20 cellular contexts compared by ENCODE assay signal in genomic region chr3:194007598-194008337, GRCh38.
A peak's percentile ranks its signal among the peaks of the same experiment; 100 is the strongest.
DNase-seq lines count a peak whose midpoint lies in the region; ATAC-seq and TF ChIP-seq lines count a peak whose summit lies in the region.
"Had no signal": no experiment of that assay in that cellular context is flagged by ENCODE, and none has a peak within 500 bp of the region (broad histone marks: within the 10 kb centered on the region; RNA-seq: fewer than 3 reads in every experiment).

No MANE protein-coding gene starts in this region.

- H3K4ac ChIP-seq in mesenchymal stem cell (ENCODE audit: low read depth in 1 of 2, low read length in 2 of 2), result no peak overlapping the region

- no peak overlapping the region for H3K18ac ChIP-seq in mesenchymal stem cell (ENCODE audit: low read depth in 1 of 2, low read length in 2 of 2)

- no peak overlapping the region for H3K4me2 ChIP-seq in mesenchymal stem cell (ENCODE audit: low read length, poor library complexity, severe bottlenecking)
- H3K4me2 ChIP-seq: KMS-11, PC-9 had no signal

- H4K8ac ChIP-seq in mesenchymal stem cell (ENCODE audit: low read length), result no peak overlapping the region

- DNase-seq in NCI-H1092 treated with DMSO at 0.1 percent for 48 hours (lab: John Stamatoyannopoulos, UW) (peak; percentile 11), NCI-H1092 (lab: John Stamatoyannopoulos, UW) (no peak), NCI-H187 treated with DMSO at 0.1 percent for 48 hours (lab: John Stamatoyannopoulos, UW) (peak; percentile 87), OCI-M1 (lab: John Stamatoyannopoulos, UW) (peak; percentile 4), mesenchymal stem cell (no peak), HFFc6 (no peak), iPS-NIHi11 (ENCODE audit: low spot score) (no peak)
- DNase-seq in activated CD4-positive, alpha-beta T cell treated with anti-CD3 and anti-CD28 coated beads for 36 hours, result no peak
- DNase-seq: CD8-positive, alpha-beta T cell; GF-D8; GM23248; NCI-H1105 treated with DMSO at 0.1 percent for 48 hours; NCI-H2029; NCI-H526 treated with DMSO at 0.1 percent for 48 hours; PC-9 had no signal

- H3K4me1 Mint-ChIP-seq in HFFc6 (ENCODE audit: low read depth), result peaks cover 13% of the 10 kb centered on the region
- H3K4me1 Mint-ChIP-seq in activated CD4-positive, alpha-beta T cell treated with anti-CD3 and anti-CD28 coated beads for 36 hours, result peaks cover 7% of the 10 kb centered on the region

- H2BK12ac ChIP-seq in mesenchymal stem cell (ENCODE audit: low read length in 2 of 2), result no peak overlapping the region

- H2BK120ac ChIP-seq in mesenchymal stem cell (ENCODE audit: low read depth, low read length), result no peak overlapping the region

- peaks cover 14% of the 10 kb centered on the region for H3K4me1 ChIP-seq in mesenchymal stem cell (ENCODE audit: control insufficient read depth, insufficient read depth, low read depth, low read length)

- H3K4me3 ChIP-seq in mesenchymal stem cell (ENCODE audit: insufficient read depth in 1 of 2, low read depth in 1 of 2, low read length in 2 of 2), result no peak overlapping the region
- H3K4me3 ChIP-seq: GM23248, PC-9, SJSA1 had no signal

- WGBS in mesenchymal stem cell, result 88% methylated on average over 10 of the region's 13 CpGs

- H3K27me3 Mint-ChIP-seq in HFFc6 (ENCODE audit: insufficient read depth), result peaks cover 12% of the 10 kb centered on the region
- H3K27me3 Mint-ChIP-seq in activated CD4-positive, alpha-beta T cell treated with anti-CD3 and anti-CD28 coated beads for 36 hours, result peaks cover 10% of the 10 kb centered on the region

- peak overlapping the region; percentile 4 for H4K91ac ChIP-seq in mesenchymal stem cell (ENCODE audit: low read length)

- no peak for ATAC-seq in activated CD4-positive, alpha-beta T cell treated with anti-CD3 and anti-CD28 coated beads for 36 hours
- ATAC-seq: CD8-positive, alpha-beta T cell; HCT116; HepG2 had no signal

- H3K27me3 ChIP-seq in mesenchymal stem cell (ENCODE audit: control insufficient read depth in 1 of 2, insufficient read depth in 1 of 2, low read length in 2 of 2), result peaks cover 9 to 62% of the 10 kb centered on the region in 2 experiments
- H3K27me3 ChIP-seq: SJSA1 had no signal

- H3K9me3 ChIP-seq in mesenchymal stem cell (ENCODE audit: control insufficient read depth, low read length), result no peaks in the 10 kb centered on the region
- H3K9me3 ChIP-seq: SJSA1 had no signal

- H3K27ac ChIP-seq in mesenchymal stem cell (ENCODE audit: low read length, poor library complexity, severe bottlenecking), result no peak overlapping the region
- H3K27ac ChIP-seq: 22Rv1, GM23248, KMS-11, PC-9, SJSA1 had no signal

- no peak overlapping the region for H3K9ac ChIP-seq in mesenchymal stem cell (ENCODE audit: low read length)
- H3K9ac ChIP-seq: GM23248, KMS-11 had no signal

- H3K79me1 ChIP-seq in mesenchymal stem cell (replicated peaks; ENCODE audit: low read length, poor library complexity, severe bottlenecking), result no peaks in the 10 kb centered on the region

- no peak overlapping the region for H3K4me3 Mint-ChIP-seq in HFFc6
- no peak overlapping the region for H3K4me3 Mint-ChIP-seq in activated CD4-positive, alpha-beta T cell treated with anti-CD3 and anti-CD28 coated beads for 36 hours
- H3K4me3 Mint-ChIP-seq: CD8-positive, alpha-beta T cell had no signal

- no peak overlapping the region for H3K14ac ChIP-seq in mesenchymal stem cell (ENCODE audit: low read length in 2 of 2)

- H3K36me3 ChIP-seq in mesenchymal stem cell (ENCODE audit: control insufficient read depth in 1 of 2, insufficient read depth in 2 of 2, low read depth in 1 of 2, low read length in 2 of 2), result no peaks in the 10 kb centered on the region
- H3K36me3 ChIP-seq: SJSA1 had no signal

- intact Hi-C loops in activated CD4-positive, alpha-beta T cell treated with anti-CD3 and anti-CD28 coated beads for 36 hours (cut with DNase I, micrococcal nuclease), result no loop called here

- no peak overlapping the region for H2BK15ac ChIP-seq in mesenchymal stem cell (ENCODE audit: low read depth, poor library complexity, severe bottlenecking)

- H3K36me3 Mint-ChIP-seq in HFFc6 (ENCODE audit: low read depth), result no peaks in the 10 kb centered on the region
- H3K36me3 Mint-ChIP-seq in activated CD4-positive, alpha-beta T cell treated with anti-CD3 and anti-CD28 coated beads for 36 hours (ENCODE audit: low read depth), result no peaks in the 10 kb centered on the region
- H3K36me3 Mint-ChIP-seq: CD8-positive, alpha-beta T cell had no signal

- H3K9me3 Mint-ChIP-seq in HFFc6, result no peaks in the 10 kb centered on the region
- no peaks in the 10 kb centered on the region for H3K9me3 Mint-ChIP-seq in activated CD4-positive, alpha-beta T cell treated with anti-CD3 and anti-CD28 coated beads for 36 hours (ENCODE audit: low read depth)
- H3K9me3 Mint-ChIP-seq: CD8-positive, alpha-beta T cell had no signal

- no peak overlapping the region for H2AFZ ChIP-seq in mesenchymal stem cell (ENCODE audit: low read depth, low read length)
- H2AFZ ChIP-seq: GM23248, PC-9 had no signal

- no peak overlapping the region for H3K23ac ChIP-seq in mesenchymal stem cell (ENCODE audit: low read length in 2 of 2)

- TF ChIP-seq CTCF in HFFc6 (IDR thresholded peaks at IDR 0.05), result no peak

- POLR2A ChIA-PET in activated CD4-positive, alpha-beta T cell treated with anti-CD3 and anti-CD28 coated beads for 36 hours (lab: Charles Lee), result no interaction called here

- no peak overlapping the region for H2BK5ac ChIP-seq in mesenchymal stem cell (ENCODE audit: low read depth, low read length, poor library complexity, severe bottlenecking)

- H3K27ac Mint-ChIP-seq in HFFc6, result no peak overlapping the region
- H3K27ac Mint-ChIP-seq in activated CD4-positive, alpha-beta T cell treated with anti-CD3 and anti-CD28 coated beads for 36 hours, result no peak overlapping the region
- H3K27ac Mint-ChIP-seq: CD8-positive, alpha-beta T cell had no signal

- CTCF ChIA-PET in activated CD4-positive, alpha-beta T cell treated with anti-CD3 and anti-CD28 coated beads for 36 hours (lab: Charles Lee), result interaction anchor here (0.6 kb wide), 1 partner anchor 200 kb away, joined by 3 read pairs; no protein-coding TSS in a partner anchor

- H2AK5ac ChIP-seq in mesenchymal stem cell (ENCODE audit: low read length, severe bottlenecking), result no peak overlapping the region

Comparison
In these comparisons a context has a peak if more than half of its experiments do, and no peak if none do; other contexts are left out.
1. DNase-seq: peak in NCI-H1092 treated with DMSO at 0.1 percent for 48 hours (single experiment), NCI-H187 treated with DMSO at 0.1 percent for 48 hours (single experiment) and OCI-M1 (single experiment); none in NCI-H1092 (single experiment), mesenchymal stem cell (single experiment), HFFc6 (single experiment), activated CD4-positive, alpha-beta T cell treated with anti-CD3 and anti-CD28 coated beads for 36 hours (single experiment) and iPS-NIHi11 (single experiment).